ENCODE assay signal across 1 cellular context in genomic region chr15:75573001-75573400, GRCh38.
TF ChIP-seq lines count a peak whose summit lies in the region.

No MANE protein-coding gene starts in this region.

TF ChIP-seq in SK-N-SH, 30 proteins besides CTCF, POLR2A, EP300 and RAD21 (continued from another document):
- TF ChIP-seq IRF3 (IDR thresholded peaks at IDR 0.05; ENCODE audit: low read depth, low read length), result no peak
- TF ChIP-seq CHD2 (IDR thresholded peaks at IDR 0.05; ENCODE audit: low read length, partially characterized antibody), result no peak
- TF ChIP-seq ELF1 (IDR thresholded peaks at IDR 0.05), result no peak
- no peak for TF ChIP-seq TAF1 (IDR thresholded peaks at IDR 0.05; ENCODE audit: borderline replicate concordance, low read depth, low read length)
TF ChIP-seq in SK-N-SH: peak in this region for 0.
